2 cellular contexts compared by ENCODE assay signal in the genomic region with DNA sequence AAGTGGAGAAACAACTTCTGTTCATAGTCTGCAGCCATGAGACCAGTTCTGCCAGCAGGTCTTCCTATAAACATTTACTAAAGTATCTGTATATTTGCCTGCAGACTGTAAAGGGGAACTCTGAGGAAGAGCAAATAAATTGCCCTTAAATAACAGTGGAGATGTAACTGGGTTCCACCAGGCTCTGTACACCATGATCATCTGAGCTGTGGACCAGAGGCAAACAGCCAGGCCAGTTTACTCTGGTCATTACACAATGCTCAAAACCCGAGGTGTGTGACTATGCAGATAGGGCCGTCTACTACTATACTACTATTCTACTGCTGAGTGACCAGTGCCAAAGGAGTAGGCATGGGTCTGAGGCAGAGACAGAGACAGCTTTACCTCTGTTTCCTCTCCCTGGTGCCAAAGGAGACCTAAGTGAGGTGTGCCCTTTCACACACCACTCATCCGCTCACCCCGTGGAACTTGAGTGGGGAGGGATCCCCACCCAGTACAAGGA.
TF ChIP-seq lines count a peak whose summit lies in the region.

No MANE protein-coding gene starts in this region.

TF ChIP-seq in HepG2, 621 proteins besides CTCF, POLR2A, EP300 and RAD21 (continues in another document):
- no peak for TF ChIP-seq ZSCAN9 (CRISPR knock-in tag; IDR thresholded peaks at IDR 0.05; ENCODE audit: borderline replicate concordance)
- TF ChIP-seq BCL6 (CRISPR knock-in tag; IDR thresholded peaks at IDR 0.05) = peak; percentile 52; the same call in 1 of the 2 replicates
- peak; percentile 36; the same call in 1 of the 2 replicates for TF ChIP-seq SMYD3 (CRISPR knock-in tag; IDR thresholded peaks at IDR 0.05)
- no peak for TF ChIP-seq WIZ (CRISPR knock-in tag; IDR thresholded peaks at IDR 0.05)
- peak; percentile 62 for TF ChIP-seq ZMYM4 (CRISPR knock-in tag; IDR thresholded peaks at IDR 0.05)
- TF ChIP-seq, protein P1, sequence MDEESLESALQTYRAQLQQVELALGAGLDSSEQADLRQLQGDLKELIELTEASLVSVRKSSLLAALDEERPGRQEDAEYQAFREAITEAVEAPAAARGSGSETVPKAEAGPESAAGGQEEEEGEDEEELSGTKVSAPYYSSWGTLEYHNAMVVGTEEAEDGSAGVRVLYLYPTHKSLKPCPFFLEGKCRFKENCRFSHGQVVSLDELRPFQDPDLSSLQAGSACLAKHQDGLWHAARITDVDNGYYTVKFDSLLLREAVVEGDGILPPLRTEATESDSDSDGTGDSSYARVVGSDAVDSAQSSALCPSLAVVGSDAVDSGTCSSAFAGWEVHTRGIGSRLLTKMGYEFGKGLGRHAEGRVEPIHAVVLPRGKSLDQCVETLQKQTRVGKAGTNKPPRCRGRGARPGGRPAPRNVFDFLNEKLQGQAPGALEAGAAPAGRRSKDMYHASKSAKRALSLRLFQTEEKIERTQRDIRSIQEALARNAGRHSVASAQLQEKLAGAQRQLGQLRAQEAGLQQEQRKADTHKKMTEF (CRISPR knock-in tag; IDR thresholded peaks at IDR 0.05) = peak; percentile 27; the same call in 1 of the 2 replicates
- TF ChIP-seq, protein P2, sequence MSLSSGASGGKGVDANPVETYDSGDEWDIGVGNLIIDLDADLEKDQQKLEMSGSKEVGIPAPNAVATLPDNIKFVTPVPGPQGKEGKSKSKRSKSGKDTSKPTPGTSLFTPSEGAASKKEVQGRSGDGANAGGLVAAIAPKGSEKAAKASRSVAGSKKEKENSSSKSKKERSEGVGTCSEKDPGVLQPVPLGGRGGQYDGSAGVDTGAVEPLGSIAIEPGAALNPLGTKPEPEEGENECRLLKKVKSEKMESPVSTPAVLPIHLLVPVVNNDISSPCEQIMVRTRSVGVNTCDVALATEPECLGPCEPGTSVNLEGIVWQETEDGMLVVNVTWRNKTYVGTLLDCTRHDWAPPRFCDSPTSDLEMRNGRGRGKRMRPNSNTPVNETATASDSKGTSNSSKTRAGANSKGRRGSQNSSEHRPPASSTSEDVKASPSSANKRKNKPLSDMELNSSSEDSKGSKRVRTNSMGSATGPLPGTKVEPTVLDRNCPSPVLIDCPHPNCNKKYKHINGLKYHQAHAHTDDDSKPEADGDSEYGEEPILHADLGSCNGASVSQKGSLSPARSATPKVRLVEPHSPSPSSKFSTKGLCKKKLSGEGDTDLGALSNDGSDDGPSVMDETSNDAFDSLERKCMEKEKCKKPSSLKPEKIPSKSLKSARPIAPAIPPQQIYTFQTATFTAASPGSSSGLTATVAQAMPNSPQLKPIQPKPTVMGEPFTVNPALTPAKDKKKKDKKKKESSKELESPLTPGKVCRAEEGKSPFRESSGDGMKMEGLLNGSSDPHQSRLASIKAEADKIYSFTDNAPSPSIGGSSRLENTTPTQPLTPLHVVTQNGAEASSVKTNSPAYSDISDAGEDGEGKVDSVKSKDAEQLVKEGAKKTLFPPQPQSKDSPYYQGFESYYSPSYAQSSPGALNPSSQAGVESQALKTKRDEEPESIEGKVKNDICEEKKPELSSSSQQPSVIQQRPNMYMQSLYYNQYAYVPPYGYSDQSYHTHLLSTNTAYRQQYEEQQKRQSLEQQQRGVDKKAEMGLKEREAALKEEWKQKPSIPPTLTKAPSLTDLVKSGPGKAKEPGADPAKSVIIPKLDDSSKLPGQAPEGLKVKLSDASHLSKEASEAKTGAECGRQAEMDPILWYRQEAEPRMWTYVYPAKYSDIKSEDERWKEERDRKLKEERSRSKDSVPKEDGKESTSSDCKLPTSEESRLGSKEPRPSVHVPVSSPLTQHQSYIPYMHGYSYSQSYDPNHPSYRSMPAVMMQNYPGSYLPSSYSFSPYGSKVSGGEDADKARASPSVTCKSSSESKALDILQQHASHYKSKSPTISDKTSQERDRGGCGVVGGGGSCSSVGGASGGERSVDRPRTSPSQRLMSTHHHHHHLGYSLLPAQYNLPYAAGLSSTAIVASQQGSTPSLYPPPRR (CRISPR knock-in tag; IDR thresholded peaks at IDR 0.05; ENCODE audit: borderline replicate concordance) = peak; percentile 69; the same call in 1 of the 2 replicates
- TF ChIP-seq RFXANK (CRISPR knock-in tag; IDR thresholded peaks at IDR 0.05) = no peak
- no peak for TF ChIP-seq NR2F1 (CRISPR knock-in tag; IDR thresholded peaks at IDR 0.05)
- TF ChIP-seq ARID2 (CRISPR knock-in tag; IDR thresholded peaks at IDR 0.05; ENCODE audit: borderline replicate concordance) = 0 out of 2 replicates have a peak, but pooled peaks have one; percentile 36
- peak; percentile 23; the same call in 1 of the 2 replicates for TF ChIP-seq ZMYM3 (CRISPR knock-in tag; IDR thresholded peaks at IDR 0.05)
- TF ChIP-seq RCOR2 (CRISPR knock-in tag; IDR thresholded peaks at IDR 0.05) = 0 out of 2 replicates have a peak, but pooled peaks have one; percentile 57
- no peak for TF ChIP-seq ZBTB8A (CRISPR knock-in tag; IDR thresholded peaks at IDR 0.05; ENCODE audit: borderline replicate concordance, low read depth)
- TF ChIP-seq, protein P3, sequence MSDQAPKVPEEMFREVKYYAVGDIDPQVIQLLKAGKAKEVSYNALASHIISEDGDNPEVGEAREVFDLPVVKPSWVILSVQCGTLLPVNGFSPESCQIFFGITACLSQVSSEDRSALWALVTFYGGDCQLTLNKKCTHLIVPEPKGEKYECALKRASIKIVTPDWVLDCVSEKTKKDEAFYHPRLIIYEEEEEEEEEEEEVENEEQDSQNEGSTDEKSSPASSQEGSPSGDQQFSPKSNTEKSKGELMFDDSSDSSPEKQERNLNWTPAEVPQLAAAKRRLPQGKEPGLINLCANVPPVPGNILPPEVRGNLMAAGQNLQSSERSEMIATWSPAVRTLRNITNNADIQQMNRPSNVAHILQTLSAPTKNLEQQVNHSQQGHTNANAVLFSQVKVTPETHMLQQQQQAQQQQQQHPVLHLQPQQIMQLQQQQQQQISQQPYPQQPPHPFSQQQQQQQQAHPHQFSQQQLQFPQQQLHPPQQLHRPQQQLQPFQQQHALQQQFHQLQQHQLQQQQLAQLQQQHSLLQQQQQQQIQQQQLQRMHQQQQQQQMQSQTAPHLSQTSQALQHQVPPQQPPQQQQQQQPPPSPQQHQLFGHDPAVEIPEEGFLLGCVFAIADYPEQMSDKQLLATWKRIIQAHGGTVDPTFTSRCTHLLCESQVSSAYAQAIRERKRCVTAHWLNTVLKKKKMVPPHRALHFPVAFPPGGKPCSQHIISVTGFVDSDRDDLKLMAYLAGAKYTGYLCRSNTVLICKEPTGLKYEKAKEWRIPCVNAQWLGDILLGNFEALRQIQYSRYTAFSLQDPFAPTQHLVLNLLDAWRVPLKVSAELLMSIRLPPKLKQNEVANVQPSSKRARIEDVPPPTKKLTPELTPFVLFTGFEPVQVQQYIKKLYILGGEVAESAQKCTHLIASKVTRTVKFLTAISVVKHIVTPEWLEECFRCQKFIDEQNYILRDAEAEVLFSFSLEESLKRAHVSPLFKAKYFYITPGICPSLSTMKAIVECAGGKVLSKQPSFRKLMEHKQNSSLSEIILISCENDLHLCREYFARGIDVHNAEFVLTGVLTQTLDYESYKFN (CRISPR knock-in tag; conservative IDR thresholded peaks at IDR 0.05) = peak; percentile 86
- no peak for TF ChIP-seq TBX3 (IDR thresholded peaks at IDR 0.05; ENCODE audit: borderline replicate concordance)
- TF ChIP-seq ZNF644 (CRISPR knock-in tag; IDR thresholded peaks at IDR 0.05; ENCODE audit: low read depth) = 0 out of 2 replicates have a peak, but pooled peaks have one; percentile 35

TF ChIP-seq in GM23338, 12 proteins besides CTCF, POLR2A, EP300 and RAD21:
- TF ChIP-seq STAT1 (IDR thresholded peaks at IDR 0.05; ENCODE audit: unreplicated experiment) (no peak), POLR2AphosphoS5 (IDR thresholded peaks at IDR 0.05; ENCODE audit: low read depth) (no peak), ZNF331 (CRISPR knock-in tag; IDR thresholded peaks at IDR 0.05; ENCODE audit: low read depth) (no peak), JUNB (IDR thresholded peaks at IDR 0.05; ENCODE audit: unreplicated experiment) (no peak), EZH2 (IDR thresholded peaks at IDR 0.05; ENCODE audit: low read depth, unreplicated experiment) (no peak), NANOG (IDR thresholded peaks at IDR 0.05; ENCODE audit: borderline replicate concordance) (no peak), EZH2phosphoT487 (IDR thresholded peaks at IDR 0.05; ENCODE audit: unreplicated experiment) (no peak), CREB1 (CRISPR knock-in tag; IDR thresholded peaks at IDR 0.05; ENCODE audit: low read depth) (no peak), ZNF114 (CRISPR knock-in tag; IDR thresholded peaks at IDR 0.05) (no peak)
- TF ChIP-seq, protein P4, sequence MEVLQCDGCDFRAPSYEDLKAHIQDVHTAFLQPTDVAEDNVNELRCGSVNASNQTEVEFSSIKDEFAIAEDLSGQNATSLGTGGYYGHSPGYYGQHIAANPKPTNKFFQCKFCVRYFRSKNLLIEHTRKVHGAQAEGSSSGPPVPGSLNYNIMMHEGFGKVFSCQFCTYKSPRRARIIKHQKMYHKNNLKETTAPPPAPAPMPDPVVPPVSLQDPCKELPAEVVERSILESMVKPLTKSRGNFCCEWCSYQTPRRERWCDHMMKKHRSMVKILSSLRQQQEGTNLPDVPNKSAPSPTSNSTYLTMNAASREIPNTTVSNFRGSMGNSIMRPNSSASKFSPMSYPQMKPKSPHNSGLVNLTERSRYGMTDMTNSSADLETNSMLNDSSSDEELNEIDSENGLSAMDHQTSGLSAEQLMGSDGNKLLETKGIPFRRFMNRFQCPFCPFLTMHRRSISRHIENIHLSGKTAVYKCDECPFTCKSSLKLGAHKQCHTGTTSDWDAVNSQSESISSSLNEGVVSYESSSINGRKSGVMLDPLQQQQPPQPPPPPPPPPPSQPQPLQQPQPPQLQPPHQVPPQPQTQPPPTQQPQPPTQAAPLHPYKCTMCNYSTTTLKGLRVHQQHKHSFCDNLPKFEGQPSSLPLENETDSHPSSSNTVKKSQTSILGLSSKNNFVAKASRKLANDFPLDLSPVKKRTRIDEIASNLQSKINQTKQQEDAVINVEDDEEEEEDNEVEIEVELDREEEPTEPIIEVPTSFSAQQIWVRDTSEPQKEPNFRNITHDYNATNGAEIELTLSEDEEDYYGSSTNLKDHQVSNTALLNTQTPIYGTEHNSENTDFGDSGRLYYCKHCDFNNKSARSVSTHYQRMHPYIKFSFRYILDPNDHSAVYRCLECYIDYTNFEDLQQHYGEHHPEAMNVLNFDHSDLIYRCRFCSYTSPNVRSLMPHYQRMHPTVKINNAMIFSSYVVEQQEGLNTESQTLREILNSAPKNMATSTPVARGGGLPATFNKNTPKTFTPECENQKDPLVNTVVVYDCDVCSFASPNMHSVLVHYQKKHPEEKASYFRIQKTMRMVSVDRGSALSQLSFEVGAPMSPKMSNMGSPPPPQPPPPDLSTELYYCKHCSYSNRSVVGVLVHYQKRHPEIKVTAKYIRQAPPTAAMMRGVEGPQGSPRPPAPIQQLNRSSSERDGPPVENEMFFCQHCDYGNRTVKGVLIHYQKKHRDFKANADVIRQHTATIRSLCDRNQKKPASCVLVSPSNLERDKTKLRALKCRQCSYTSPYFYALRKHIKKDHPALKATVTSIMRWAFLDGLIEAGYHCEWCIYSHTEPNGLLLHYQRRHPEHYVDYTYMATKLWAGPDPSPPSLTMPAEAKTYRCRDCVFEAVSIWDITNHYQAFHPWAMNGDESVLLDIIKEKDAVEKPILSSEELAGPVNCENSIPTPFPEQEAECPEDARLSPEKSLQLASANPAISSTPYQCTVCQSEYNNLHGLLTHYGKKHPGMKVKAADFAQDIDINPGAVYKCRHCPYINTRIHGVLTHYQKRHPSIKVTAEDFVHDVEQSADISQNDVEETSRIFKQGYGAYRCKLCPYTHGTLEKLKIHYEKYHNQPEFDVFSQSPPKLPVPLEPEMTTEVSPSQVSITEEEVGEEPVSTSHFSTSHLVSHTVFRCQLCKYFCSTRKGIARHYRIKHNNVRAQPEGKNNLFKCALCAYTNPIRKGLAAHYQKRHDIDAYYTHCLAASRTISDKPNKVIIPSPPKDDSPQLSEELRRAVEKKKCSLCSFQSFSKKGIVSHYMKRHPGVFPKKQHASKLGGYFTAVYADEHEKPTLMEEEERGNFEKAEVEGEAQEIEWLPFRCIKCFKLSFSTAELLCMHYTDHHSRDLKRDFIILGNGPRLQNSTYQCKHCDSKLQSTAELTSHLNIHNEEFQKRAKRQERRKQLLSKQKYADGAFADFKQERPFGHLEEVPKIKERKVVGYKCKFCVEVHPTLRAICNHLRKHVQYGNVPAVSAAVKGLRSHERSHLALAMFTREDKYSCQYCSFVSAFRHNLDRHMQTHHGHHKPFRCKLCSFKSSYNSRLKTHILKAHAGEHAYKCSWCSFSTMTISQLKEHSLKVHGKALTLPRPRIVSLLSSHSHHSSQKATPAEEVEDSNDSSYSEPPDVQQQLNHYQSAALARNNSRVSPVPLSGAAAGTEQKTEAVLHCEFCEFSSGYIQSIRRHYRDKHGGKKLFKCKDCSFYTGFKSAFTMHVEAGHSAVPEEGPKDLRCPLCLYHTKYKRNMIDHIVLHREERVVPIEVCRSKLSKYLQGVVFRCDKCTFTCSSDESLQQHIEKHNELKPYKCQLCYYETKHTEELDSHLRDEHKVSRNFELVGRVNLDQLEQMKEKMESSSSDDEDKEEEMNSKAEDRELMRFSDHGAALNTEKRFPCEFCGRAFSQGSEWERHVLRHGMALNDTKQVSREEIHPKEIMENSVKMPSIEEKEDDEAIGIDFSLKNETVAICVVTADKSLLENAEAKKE (CRISPR knock-in tag; IDR thresholded peaks at IDR 0.05) = no peak
- TF ChIP-seq, protein P5, sequence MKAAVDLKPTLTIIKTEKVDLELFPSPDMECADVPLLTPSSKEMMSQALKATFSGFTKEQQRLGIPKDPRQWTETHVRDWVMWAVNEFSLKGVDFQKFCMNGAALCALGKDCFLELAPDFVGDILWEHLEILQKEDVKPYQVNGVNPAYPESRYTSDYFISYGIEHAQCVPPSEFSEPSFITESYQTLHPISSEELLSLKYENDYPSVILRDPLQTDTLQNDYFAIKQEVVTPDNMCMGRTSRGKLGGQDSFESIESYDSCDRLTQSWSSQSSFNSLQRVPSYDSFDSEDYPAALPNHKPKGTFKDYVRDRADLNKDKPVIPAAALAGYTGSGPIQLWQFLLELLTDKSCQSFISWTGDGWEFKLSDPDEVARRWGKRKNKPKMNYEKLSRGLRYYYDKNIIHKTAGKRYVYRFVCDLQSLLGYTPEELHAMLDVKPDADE (IDR thresholded peaks at IDR 0.05) = no peak
- TF ChIP-seq, protein P6, sequence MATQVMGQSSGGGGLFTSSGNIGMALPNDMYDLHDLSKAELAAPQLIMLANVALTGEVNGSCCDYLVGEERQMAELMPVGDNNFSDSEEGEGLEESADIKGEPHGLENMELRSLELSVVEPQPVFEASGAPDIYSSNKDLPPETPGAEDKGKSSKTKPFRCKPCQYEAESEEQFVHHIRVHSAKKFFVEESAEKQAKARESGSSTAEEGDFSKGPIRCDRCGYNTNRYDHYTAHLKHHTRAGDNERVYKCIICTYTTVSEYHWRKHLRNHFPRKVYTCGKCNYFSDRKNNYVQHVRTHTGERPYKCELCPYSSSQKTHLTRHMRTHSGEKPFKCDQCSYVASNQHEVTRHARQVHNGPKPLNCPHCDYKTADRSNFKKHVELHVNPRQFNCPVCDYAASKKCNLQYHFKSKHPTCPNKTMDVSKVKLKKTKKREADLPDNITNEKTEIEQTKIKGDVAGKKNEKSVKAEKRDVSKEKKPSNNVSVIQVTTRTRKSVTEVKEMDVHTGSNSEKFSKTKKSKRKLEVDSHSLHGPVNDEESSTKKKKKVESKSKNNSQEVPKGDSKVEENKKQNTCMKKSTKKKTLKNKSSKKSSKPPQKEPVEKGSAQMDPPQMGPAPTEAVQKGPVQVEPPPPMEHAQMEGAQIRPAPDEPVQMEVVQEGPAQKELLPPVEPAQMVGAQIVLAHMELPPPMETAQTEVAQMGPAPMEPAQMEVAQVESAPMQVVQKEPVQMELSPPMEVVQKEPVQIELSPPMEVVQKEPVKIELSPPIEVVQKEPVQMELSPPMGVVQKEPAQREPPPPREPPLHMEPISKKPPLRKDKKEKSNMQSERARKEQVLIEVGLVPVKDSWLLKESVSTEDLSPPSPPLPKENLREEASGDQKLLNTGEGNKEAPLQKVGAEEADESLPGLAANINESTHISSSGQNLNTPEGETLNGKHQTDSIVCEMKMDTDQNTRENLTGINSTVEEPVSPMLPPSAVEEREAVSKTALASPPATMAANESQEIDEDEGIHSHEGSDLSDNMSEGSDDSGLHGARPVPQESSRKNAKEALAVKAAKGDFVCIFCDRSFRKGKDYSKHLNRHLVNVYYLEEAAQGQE (IDR thresholded peaks at IDR 0.05; ENCODE audit: unreplicated experiment) = no peak
